In the genomic region with DNA sequence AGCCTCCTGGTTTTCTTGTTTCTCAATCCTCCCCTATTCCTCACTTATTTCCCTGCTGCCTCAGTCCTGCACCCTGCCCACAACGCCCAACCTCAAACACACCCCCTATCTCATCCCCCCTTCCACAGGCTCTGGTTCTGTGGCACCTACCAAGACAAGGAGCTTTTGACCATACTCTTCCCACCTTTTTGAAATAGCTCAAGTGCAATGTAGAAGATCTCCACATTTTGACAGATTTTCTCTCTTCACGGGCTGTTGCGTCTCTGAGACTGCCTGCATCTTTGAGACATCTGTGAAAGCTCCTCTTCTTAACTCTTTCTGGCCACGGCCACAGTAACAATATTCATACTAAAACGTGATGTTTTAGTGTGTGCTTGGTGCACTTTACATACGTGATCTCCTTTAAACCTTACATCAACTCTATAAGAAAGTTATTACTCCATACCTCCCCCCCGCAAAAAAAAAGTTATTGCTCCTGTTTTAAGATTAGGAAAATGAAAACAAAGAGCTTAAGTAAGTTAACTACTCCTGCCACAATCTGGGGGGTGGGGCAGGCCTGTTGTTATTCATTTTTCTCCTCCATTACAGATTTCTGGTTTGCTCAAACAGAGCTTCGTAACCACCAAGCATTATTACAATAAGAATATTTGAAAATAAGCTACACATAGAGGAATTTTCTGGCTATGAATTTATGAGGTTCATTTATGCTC, we compare ENCODE assay signal across 1 cellular context.
A peak's percentile ranks its signal among the peaks of the same experiment; 100 is the strongest.
TF ChIP-seq lines count a peak whose summit lies in the region.

No MANE protein-coding gene starts in this region.

TF ChIP-seq in K562, 482 proteins besides CTCF, POLR2A, EP300 and RAD21 (continued from another document and continues in another):
- TF ChIP-seq, protein P1, sequence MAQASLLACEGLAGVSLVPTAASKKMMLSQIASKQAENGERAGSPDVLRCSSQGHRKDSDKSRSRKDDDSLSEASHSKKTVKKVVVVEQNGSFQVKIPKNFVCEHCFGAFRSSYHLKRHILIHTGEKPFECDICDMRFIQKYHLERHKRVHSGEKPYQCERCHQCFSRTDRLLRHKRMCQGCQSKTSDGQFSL (CRISPR knock-in tag; IDR thresholded peaks at IDR 0.05), result peak; percentile 25; the same call in 1 of the 2 replicates
- TF ChIP-seq, protein P1 (tag; IDR thresholded peaks at IDR 0.05), result no peak
- TF ChIP-seq ZSCAN29 (IDR thresholded peaks at IDR 0.05), result no peak
- no peak for TF ChIP-seq TCFL5 (CRISPR knock-in tag; conservative IDR thresholded peaks at IDR 0.05)
- TF ChIP-seq POLR2AphosphoS2 (IDR thresholded peaks at IDR 0.05; ENCODE audit: low read length), result no peak
- TF ChIP-seq ZNF316 (IDR thresholded peaks at IDR 0.05), result no peak
- TF ChIP-seq ZNF668 (CRISPR knock-in tag; IDR thresholded peaks at IDR 0.05), result no peak
- TF ChIP-seq POLR2G (IDR thresholded peaks at IDR 0.05; ENCODE audit: low read depth, low read length), result no peak
- TF ChIP-seq ZNF785 (CRISPR knock-in tag; IDR thresholded peaks at IDR 0.05), result no peak
- TF ChIP-seq ESRRA (IDR thresholded peaks at IDR 0.05; ENCODE audit: borderline replicate concordance, low read depth), result no peak
- no peak for TF ChIP-seq MYNN (IDR thresholded peaks at IDR 0.05)
- no peak for TF ChIP-seq MYNN (CRISPR knock-in tag; IDR thresholded peaks at IDR 0.05)
- no peak for TF ChIP-seq MTF1 (CRISPR knock-in tag; IDR thresholded peaks at IDR 0.05; ENCODE audit: borderline replicate concordance)
- TF ChIP-seq MECOM (CRISPR knock-in tag; IDR thresholded peaks at IDR 0.05), result no peak
- TF ChIP-seq, protein P2, sequence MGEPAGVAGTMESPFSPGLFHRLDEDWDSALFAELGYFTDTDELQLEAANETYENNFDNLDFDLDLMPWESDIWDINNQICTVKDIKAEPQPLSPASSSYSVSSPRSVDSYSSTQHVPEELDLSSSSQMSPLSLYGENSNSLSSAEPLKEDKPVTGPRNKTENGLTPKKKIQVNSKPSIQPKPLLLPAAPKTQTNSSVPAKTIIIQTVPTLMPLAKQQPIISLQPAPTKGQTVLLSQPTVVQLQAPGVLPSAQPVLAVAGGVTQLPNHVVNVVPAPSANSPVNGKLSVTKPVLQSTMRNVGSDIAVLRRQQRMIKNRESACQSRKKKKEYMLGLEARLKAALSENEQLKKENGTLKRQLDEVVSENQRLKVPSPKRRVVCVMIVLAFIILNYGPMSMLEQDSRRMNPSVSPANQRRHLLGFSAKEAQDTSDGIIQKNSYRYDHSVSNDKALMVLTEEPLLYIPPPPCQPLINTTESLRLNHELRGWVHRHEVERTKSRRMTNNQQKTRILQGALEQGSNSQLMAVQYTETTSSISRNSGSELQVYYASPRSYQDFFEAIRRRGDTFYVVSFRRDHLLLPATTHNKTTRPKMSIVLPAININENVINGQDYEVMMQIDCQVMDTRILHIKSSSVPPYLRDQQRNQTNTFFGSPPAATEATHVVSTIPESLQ (CRISPR knock-in tag; IDR thresholded peaks at IDR 0.05), result no peak
- no peak for TF ChIP-seq ZNF274 (IDR thresholded peaks at IDR 0.05; ENCODE audit: borderline replicate concordance, low read depth, low read length)
- TF ChIP-seq, protein P3, sequence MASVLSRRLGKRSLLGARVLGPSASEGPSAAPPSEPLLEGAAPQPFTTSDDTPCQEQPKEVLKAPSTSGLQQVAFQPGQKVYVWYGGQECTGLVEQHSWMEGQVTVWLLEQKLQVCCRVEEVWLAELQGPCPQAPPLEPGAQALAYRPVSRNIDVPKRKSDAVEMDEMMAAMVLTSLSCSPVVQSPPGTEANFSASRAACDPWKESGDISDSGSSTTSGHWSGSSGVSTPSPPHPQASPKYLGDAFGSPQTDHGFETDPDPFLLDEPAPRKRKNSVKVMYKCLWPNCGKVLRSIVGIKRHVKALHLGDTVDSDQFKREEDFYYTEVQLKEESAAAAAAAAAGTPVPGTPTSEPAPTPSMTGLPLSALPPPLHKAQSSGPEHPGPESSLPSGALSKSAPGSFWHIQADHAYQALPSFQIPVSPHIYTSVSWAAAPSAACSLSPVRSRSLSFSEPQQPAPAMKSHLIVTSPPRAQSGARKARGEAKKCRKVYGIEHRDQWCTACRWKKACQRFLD (CRISPR knock-in tag; IDR thresholded peaks at IDR 0.05), result no peak
- peak; percentile 12 for TF ChIP-seq TBP (optimal IDR thresholded peaks at IDR 0.05; ENCODE audit: low read depth, low read length)
- no peak for TF ChIP-seq JUND (IDR thresholded peaks at IDR 0.05; ENCODE audit: borderline replicate concordance, low read depth, low read length)
- no peak for TF ChIP-seq JUND (tag; IDR thresholded peaks at IDR 0.05; ENCODE audit: borderline replicate concordance, low read depth, low read length)
- TF ChIP-seq ZNF695 (CRISPR knock-in tag; IDR thresholded peaks at IDR 0.05), result no peak
- TF ChIP-seq, protein P4, sequence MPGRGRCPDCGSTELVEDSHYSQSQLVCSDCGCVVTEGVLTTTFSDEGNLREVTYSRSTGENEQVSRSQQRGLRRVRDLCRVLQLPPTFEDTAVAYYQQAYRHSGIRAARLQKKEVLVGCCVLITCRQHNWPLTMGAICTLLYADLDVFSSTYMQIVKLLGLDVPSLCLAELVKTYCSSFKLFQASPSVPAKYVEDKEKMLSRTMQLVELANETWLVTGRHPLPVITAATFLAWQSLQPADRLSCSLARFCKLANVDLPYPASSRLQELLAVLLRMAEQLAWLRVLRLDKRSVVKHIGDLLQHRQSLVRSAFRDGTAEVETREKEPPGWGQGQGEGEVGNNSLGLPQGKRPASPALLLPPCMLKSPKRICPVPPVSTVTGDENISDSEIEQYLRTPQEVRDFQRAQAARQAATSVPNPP (IDR thresholded peaks at IDR 0.05; ENCODE audit: borderline replicate concordance, insufficient read depth, insufficient read length), result no peak
- TF ChIP-seq, protein P5, sequence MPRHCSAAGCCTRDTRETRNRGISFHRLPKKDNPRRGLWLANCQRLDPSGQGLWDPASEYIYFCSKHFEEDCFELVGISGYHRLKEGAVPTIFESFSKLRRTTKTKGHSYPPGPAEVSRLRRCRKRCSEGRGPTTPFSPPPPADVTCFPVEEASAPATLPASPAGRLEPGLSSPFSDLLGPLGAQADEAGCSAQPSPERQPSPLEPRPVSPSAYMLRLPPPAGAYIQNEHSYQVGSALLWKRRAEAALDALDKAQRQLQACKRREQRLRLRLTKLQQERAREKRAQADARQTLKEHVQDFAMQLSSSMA (CRISPR knock-in tag; IDR thresholded peaks at IDR 0.05), result no peak
- no peak for TF ChIP-seq SRSF1 (IDR thresholded peaks at IDR 0.05; ENCODE audit: low read depth, low read length)
- TF ChIP-seq, protein P6, sequence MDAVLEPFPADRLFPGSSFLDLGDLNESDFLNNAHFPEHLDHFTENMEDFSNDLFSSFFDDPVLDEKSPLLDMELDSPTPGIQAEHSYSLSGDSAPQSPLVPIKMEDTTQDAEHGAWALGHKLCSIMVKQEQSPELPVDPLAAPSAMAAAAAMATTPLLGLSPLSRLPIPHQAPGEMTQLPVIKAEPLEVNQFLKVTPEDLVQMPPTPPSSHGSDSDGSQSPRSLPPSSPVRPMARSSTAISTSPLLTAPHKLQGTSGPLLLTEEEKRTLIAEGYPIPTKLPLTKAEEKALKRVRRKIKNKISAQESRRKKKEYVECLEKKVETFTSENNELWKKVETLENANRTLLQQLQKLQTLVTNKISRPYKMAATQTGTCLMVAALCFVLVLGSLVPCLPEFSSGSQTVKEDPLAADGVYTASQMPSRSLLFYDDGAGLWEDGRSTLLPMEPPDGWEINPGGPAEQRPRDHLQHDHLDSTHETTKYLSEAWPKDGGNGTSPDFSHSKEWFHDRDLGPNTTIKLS (IDR thresholded peaks at IDR 0.05; ENCODE audit: borderline replicate concordance, low read depth), result no peak
- no peak for TF ChIP-seq SMARCC2 (IDR thresholded peaks at IDR 0.05; ENCODE audit: low read depth)
- peak in 1 of 2 experiments; percentile 47; a peak in 2 of 4 replicates for TF ChIP-seq FOXK2 (conservative IDR thresholded peaks at IDR 0.05 in 1 of 2, IDR thresholded peaks at IDR 0.05 in 1 of 2; ENCODE audit: low read depth in 2 of 2)
- TF ChIP-seq, protein P7, sequence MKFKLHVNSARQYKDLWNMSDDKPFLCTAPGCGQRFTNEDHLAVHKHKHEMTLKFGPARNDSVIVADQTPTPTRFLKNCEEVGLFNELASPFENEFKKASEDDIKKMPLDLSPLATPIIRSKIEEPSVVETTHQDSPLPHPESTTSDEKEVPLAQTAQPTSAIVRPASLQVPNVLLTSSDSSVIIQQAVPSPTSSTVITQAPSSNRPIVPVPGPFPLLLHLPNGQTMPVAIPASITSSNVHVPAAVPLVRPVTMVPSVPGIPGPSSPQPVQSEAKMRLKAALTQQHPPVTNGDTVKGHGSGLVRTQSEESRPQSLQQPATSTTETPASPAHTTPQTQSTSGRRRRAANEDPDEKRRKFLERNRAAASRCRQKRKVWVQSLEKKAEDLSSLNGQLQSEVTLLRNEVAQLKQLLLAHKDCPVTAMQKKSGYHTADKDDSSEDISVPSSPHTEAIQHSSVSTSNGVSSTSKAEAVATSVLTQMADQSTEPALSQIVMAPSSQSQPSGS (CRISPR knock-in tag; IDR thresholded peaks at IDR 0.05), result no peak
- TF ChIP-seq CBX2 (IDR thresholded peaks at IDR 0.05; ENCODE audit: insufficient read depth, low read length, poor library complexity, severe bottlenecking), result no peak
- no peak for TF ChIP-seq JUN (IDR thresholded peaks at IDR 0.05; ENCODE audit: borderline replicate concordance, low read depth, low read length)
- no peak for TF ChIP-seq JUN (CRISPR knock-in tag; IDR thresholded peaks at IDR 0.05; ENCODE audit: borderline replicate concordance)
- TF ChIP-seq ZNF282 (CRISPR knock-in tag; IDR thresholded peaks at IDR 0.05), result no peak
- no peak for TF ChIP-seq RHOXF2B (CRISPR knock-in tag; conservative IDR thresholded peaks at IDR 0.05)
- TF ChIP-seq, protein P8, sequence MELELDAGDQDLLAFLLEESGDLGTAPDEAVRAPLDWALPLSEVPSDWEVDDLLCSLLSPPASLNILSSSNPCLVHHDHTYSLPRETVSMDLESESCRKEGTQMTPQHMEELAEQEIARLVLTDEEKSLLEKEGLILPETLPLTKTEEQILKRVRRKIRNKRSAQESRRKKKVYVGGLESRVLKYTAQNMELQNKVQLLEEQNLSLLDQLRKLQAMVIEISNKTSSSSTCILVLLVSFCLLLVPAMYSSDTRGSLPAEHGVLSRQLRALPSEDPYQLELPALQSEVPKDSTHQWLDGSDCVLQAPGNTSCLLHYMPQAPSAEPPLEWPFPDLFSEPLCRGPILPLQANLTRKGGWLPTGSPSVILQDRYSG (tag; conservative IDR thresholded peaks at IDR 0.05; ENCODE audit: low read depth), result no peak
- TF ChIP-seq BMI1 (IDR thresholded peaks at IDR 0.05; ENCODE audit: low read length), result no peak
- no peak for TF ChIP-seq HIVEP1 (CRISPR knock-in tag; IDR thresholded peaks at IDR 0.05)
- TF ChIP-seq MEF2A (IDR thresholded peaks at IDR 0.05; ENCODE audit: control insufficient read depth, low read depth, low read length), result no peak
